In the genomic region with DNA sequence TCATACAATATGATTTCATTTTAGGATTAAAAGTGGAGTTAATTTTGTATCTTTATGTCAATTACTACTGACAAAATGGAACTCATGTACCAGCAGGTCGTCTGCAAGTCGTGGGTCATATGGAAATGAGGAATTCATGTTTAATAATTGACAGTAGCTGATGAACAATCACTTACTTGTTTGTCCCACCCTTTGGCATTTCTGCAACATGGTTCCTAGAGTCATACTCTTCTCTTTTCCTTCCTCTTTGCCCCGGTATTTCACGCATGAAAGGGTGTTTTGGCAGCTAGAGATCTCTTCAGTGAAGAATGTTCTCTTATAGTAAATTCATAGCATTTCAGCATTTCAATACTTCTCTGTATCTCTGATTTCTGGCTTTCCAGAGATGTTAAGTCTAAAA, we compare ENCODE assay signal across 11 cellular contexts.
"Had no signal": no experiment of that assay in that cellular context is flagged by ENCODE, and none has a peak within 500 bp of the region (broad histone marks: within the 10 kb centered on the region; RNA-seq: fewer than 3 reads in every experiment).

No MANE protein-coding gene starts in this region.

- H3K9me3 Mint-ChIP-seq: activated CD8-positive, alpha-beta T cell treated with anti-CD3 and anti-CD28 coated beads for 36 hours; activated naive CD4-positive, alpha-beta T cell treated with anti-CD3 and anti-CD28 coated beads for 36 hours had no signal

- H3K4me3 ChIP-seq: cardiac muscle cell, coronary artery, gastroesophageal sphincter, stomach, thyroid gland, uterus had no signal

- H3K4me3 Mint-ChIP-seq: activated CD8-positive, alpha-beta T cell treated with anti-CD3 and anti-CD28 coated beads for 36 hours; activated naive CD4-positive, alpha-beta T cell treated with anti-CD3 and anti-CD28 coated beads for 36 hours had no signal

- H3K27ac Mint-ChIP-seq: activated CD8-positive, alpha-beta T cell treated with anti-CD3 and anti-CD28 coated beads for 36 hours; activated naive CD4-positive, alpha-beta T cell treated with anti-CD3 and anti-CD28 coated beads for 36 hours had no signal

- DNase-seq: activated CD4-positive, alpha-beta T cell treated with anti-CD3 and anti-CD28 coated beads for 4 hours; activated CD8-positive, alpha-beta memory T cell treated with anti-CD3 and anti-CD28 coated beads, Interleukin-2, amount 50 U/mL, for 4 hours; effector CD4-positive, alpha-beta T cell; stomach; uterus had no signal
